Comparison of ENCODE assay signal across 9 cellular contexts in genomic region chr10:19638173-19638872, GRCh38.
DNase-seq lines count a peak whose midpoint lies in the region; ATAC-seq and TF ChIP-seq lines count a peak whose summit lies in the region.
"Had no signal": no experiment of that assay in that cellular context is flagged by ENCODE, and none has a peak within 500 bp of the region (broad histone marks: within the 10 kb centered on the region; RNA-seq: fewer than 3 reads in every experiment).

No MANE protein-coding gene starts in this region.

- no peak overlapping the region for H3K18ac ChIP-seq in trophoblast cell (ENCODE audit: low read length)

- H3K36me3 ChIP-seq in PC-9 (ENCODE audit: low read depth) (no peaks in the 10 kb centered on the region), trophoblast cell (ENCODE audit: control insufficient read depth in 1 of 2, insufficient read depth in 2 of 2, low read length in 2 of 2) (peaks cover 0 to 2% of the 10 kb centered on the region in 2 experiments)

- POLR2A ChIA-PET in PC-9 (lab: Charles Lee; ENCODE audit: unreplicated experiment), result no interaction called here
- POLR2A ChIA-PET in activated CD4-positive, alpha-beta T cell treated with anti-CD3 and anti-CD28 coated beads for 36 hours (lab: Charles Lee), result no interaction called here

- no peak overlapping the region for H2BK12ac ChIP-seq in trophoblast cell (ENCODE audit: low read length)

- H3K14ac ChIP-seq in trophoblast cell (ENCODE audit: low read length), result no peak overlapping the region

- no peaks in the 10 kb centered on the region for H3K4me1 ChIP-seq in PC-9 (replicated peaks; ENCODE audit: insufficient read depth)
- peaks cover 2 to 3% of the 10 kb centered on the region in 2 experiments for H3K4me1 ChIP-seq in trophoblast cell (ENCODE audit: control insufficient read depth in 1 of 2, insufficient read depth in 2 of 2, low read length in 2 of 2)

- H3K9me3 ChIP-seq in PC-9 (ENCODE audit: insufficient read depth, low read depth) (no peaks in the 10 kb centered on the region), trophoblast cell (ENCODE audit: insufficient read depth, low read depth, low read length) (no peaks in the 10 kb centered on the region)

- H3K27ac Mint-ChIP-seq in activated CD4-positive, alpha-beta T cell treated with anti-CD3 and anti-CD28 coated beads for 36 hours, result no peak overlapping the region

- no peak overlapping the region for H2BK5ac ChIP-seq in trophoblast cell (ENCODE audit: low read depth, low read length, poor library complexity)

- H2BK120ac ChIP-seq in trophoblast cell (ENCODE audit: insufficient read depth, low read length, poor library complexity), result no peak overlapping the region

- H3K79me2 ChIP-seq in PC-9 (ENCODE audit: low read depth), result no peaks in the 10 kb centered on the region
- no peaks in the 10 kb centered on the region for H3K79me2 ChIP-seq in trophoblast cell (ENCODE audit: control insufficient read depth, insufficient read depth, low read length, poor library complexity)

- intact Hi-C loops in PC-9 (cut with micrococcal nuclease; ENCODE audit: unreplicated experiment), result no loop called here
- intact Hi-C loops in activated CD4-positive, alpha-beta T cell treated with anti-CD3 and anti-CD28 coated beads for 36 hours (cut with DNase I, micrococcal nuclease), result no loop called here

- H3K36me3 Mint-ChIP-seq in activated CD4-positive, alpha-beta T cell treated with anti-CD3 and anti-CD28 coated beads for 36 hours (ENCODE audit: low read depth), result no peaks in the 10 kb centered on the region

- H3K4me3 ChIP-seq in PC-9 (peak overlapping the region; percentile 33; the same call in 1 of the 2 replicates), fibroblast of the aortic adventitia (ENCODE audit: low read depth, low read length) (peak overlapping the region; percentile 29), trophoblast cell (ENCODE audit: low read depth, low read length) (no peak overlapping the region)

- H2AK5ac ChIP-seq in trophoblast cell (ENCODE audit: low read length), result no peak overlapping the region

- H4K8ac ChIP-seq in trophoblast cell (ENCODE audit: low read depth, low read length), result no peak overlapping the region

- ATAC-seq in activated CD4-positive, alpha-beta T cell treated with anti-CD3 and anti-CD28 coated beads for 36 hours, result no peak
- no peak for ATAC-seq in GM18498 (IDR thresholded peaks at IDR 0.05; ENCODE audit: unreplicated experiment)

- peaks cover 7% of the 10 kb centered on the region for H3K79me1 ChIP-seq in trophoblast cell (ENCODE audit: low read length)

- no peak overlapping the region for H3K23ac ChIP-seq in trophoblast cell (ENCODE audit: low read length)

- H3K9me2 ChIP-seq in PC-9 (ENCODE audit: insufficient read depth), result no peaks in the 10 kb centered on the region

- CTCF ChIA-PET in PC-9 (lab: Charles Lee), result no interaction called here
- CTCF ChIA-PET in activated CD4-positive, alpha-beta T cell treated with anti-CD3 and anti-CD28 coated beads for 36 hours (lab: Charles Lee), result no interaction called here

- H3K27me3 Mint-ChIP-seq in activated CD4-positive, alpha-beta T cell treated with anti-CD3 and anti-CD28 coated beads for 36 hours, result no peaks in the 10 kb centered on the region

- H4K20me1 ChIP-seq in PC-9 (ENCODE audit: insufficient read depth), result no peaks in the 10 kb centered on the region

- H2AFZ ChIP-seq in PC-9 (no peak overlapping the region), trophoblast cell (ENCODE audit: insufficient read depth, low read length, poor library complexity) (no peak overlapping the region)

- H3K4me3 Mint-ChIP-seq in activated CD4-positive, alpha-beta T cell treated with anti-CD3 and anti-CD28 coated beads for 36 hours, result no peak overlapping the region

- H3K9me3 Mint-ChIP-seq in activated CD4-positive, alpha-beta T cell treated with anti-CD3 and anti-CD28 coated beads for 36 hours (ENCODE audit: low read depth), result no peaks in the 10 kb centered on the region

- no peaks in the 10 kb centered on the region for H3K27me3 ChIP-seq in PC-9 (ENCODE audit: insufficient read depth, low read depth)
- H3K27me3 ChIP-seq in trophoblast cell (ENCODE audit: insufficient read depth, low read length), result no peaks in the 10 kb centered on the region

- TF ChIP-seq CTCF in PC-9 (conservative IDR thresholded peaks at IDR 0.05) (no peak), fibroblast of the aortic adventitia (IDR thresholded peaks at IDR 0.05; ENCODE audit: insufficient read depth, low read length) (no peak)

- no TSS peak for BruUV-seq in PC-9 (replicated peaks; lab: Mats Ljungman, UMichigan)

- H4K91ac ChIP-seq in trophoblast cell (ENCODE audit: low read depth, low read length), result no peak overlapping the region

- no peak overlapping the region for H3K27ac ChIP-seq in PC-9
- H3K27ac ChIP-seq in trophoblast cell (ENCODE audit: low read depth, low read length), result peak overlapping the region; percentile 86
- H3K27ac ChIP-seq: VCaP had no signal

- DNase-seq in CMK (ENCODE audit: low read depth) (peak; percentile 4), PC-9 (no peak), fibroblast of the aortic adventitia (ENCODE audit: low read depth) (peak; percentile 77), trophoblast cell (peak; percentile 75 to 90), hippocampal formation (lab: John Stamatoyannopoulos, UW) (no peak), NCI-H146 (lab: John Stamatoyannopoulos, UW) (no peak)
- no peak for DNase-seq in activated CD4-positive, alpha-beta T cell treated with anti-CD3 and anti-CD28 coated beads for 36 hours

- no peaks in the 10 kb centered on the region for H3K4me1 Mint-ChIP-seq in activated CD4-positive, alpha-beta T cell treated with anti-CD3 and anti-CD28 coated beads for 36 hours

- H4K12ac ChIP-seq in trophoblast cell (ENCODE audit: low read depth, low read length), result no peak overlapping the region

- no peak overlapping the region for H3K4ac ChIP-seq in trophoblast cell (ENCODE audit: low read depth, low read length)

- H3K4me2 ChIP-seq in PC-9, result peak overlapping the region; percentile 58
- H3K4me2 ChIP-seq in trophoblast cell (ENCODE audit: low read length), result no peak overlapping the region

- H3K9ac ChIP-seq in trophoblast cell (ENCODE audit: low read length), result no peak overlapping the region

- H3F3A ChIP-seq in PC-9 (ENCODE audit: insufficient read depth, low read depth), result no peaks in the 10 kb centered on the region

Comparison
In these comparisons a context has a peak if more than half of its experiments do, and no peak if none do; other contexts are left out.
1. DNase-seq: peak in CMK (single experiment), fibroblast of the aortic adventitia (single experiment) and trophoblast cell (2 of 2); none in PC-9 (0 of 2), hippocampal formation (0 of 2), activated CD4-positive, alpha-beta T cell treated with anti-CD3 and anti-CD28 coated beads for 36 hours (single experiment) and NCI-H146 (single experiment).